ENCODE assay signal across 9 cellular contexts in the genomic region with DNA sequence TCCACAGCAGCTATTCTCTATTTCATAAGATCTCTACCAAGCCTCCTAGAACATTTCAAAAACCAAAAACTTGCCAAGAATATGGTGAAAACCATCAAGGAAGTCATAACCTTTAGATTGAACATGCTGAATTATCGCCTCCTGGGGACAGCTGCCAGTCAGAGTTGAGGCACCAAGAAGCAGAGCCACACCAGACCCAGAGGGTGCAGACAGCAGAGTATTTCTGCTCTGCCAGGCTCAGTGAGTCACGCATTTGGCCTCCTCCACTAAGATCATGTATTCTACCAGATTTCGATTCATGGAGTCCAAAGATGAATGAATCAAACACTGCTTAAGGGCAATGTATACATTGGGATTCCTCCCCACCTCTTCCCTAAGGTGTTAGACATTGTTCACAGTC. TPM values are rescaled to one million over a fixed set of nuclear protein-coding genes. Genes with fewer than 3 reads are reported as not detected.
DNase-seq lines count a peak whose midpoint lies in the region; ATAC-seq and TF ChIP-seq lines count a peak whose summit lies in the region.
"Had no signal": no experiment of that assay in that cellular context is flagged by ENCODE, and none has a peak within 500 bp of the region (broad histone marks: within the 10 kb centered on the region; RNA-seq: fewer than 3 reads in every experiment).

No MANE protein-coding gene starts in this region.

- peaks cover 35% of the 10 kb centered on the region for H3K27me3 ChIP-seq in GM23338 (ENCODE audit: insufficient read depth)
- H3K27me3 ChIP-seq in heart right ventricle, result peaks cover 0 to 12% (median 0%) of the 10 kb centered on the region in 7 donors
- H3K27me3 ChIP-seq in skeletal muscle satellite cell (ENCODE audit: control insufficient read depth, insufficient read depth, low read length), result no peaks in the 10 kb centered on the region

- H3K4me2 ChIP-seq in GM23338 (0 out of 2 replicates have a peak overlapping the region, but pooled peaks have one; percentile 8), skeletal muscle satellite cell (ENCODE audit: low read length) (peak overlapping the region; percentile 86)

- no peak overlapping the region for H3K9ac ChIP-seq in skeletal muscle satellite cell (ENCODE audit: low read depth, low read length)

- peaks cover 19% of the 10 kb centered on the region; the same call in 2 of the 3 replicates for H3K36me3 Mint-ChIP-seq in GM23338 (ENCODE audit: low read depth)

- H3K9me3 ChIP-seq in heart right ventricle (no peaks in the 10 kb centered on the region), skeletal muscle satellite cell (replicated peaks; ENCODE audit: low read length) (no peaks in the 10 kb centered on the region)

- intact Hi-C loops in heart right ventricle (cut with DNase I), result loop anchor here in 4 of 10 donors (5.0 to 10.0 kb wide), 3 partner anchors 58 to 263 kb away; no protein-coding TSS in a partner anchor

- H3K27ac ChIP-seq in GM23338 (ENCODE audit: low read depth) (no peak overlapping the region), VCaP (peak overlapping the region; percentile 90; the same call in 1 of the 2 replicates), heart right ventricle (peak overlapping the region in 8 of 10 donors; percentile 34 to 95 (median 92))

- DNase-seq in GM23338 (ENCODE audit: low spot score) (no peak), heart right ventricle (peak in 1 of 2 donors; percentile 43), GM10266 (ENCODE audit: extremely low spot score) (no peak), DMS153 (lab: John Stamatoyannopoulos, UW) (no peak)
- DNase-seq: NCI-H526 had no signal

- peaks cover 8% of the 10 kb centered on the region; the same call in 1 of the 2 replicates for H3F3A ChIP-seq in GM23338 (replicated peaks; ENCODE audit: low read depth)

- H3K4me3 ChIP-seq in GM23338 (0 out of 2 replicates have a peak overlapping the region, but pooled peaks have one; percentile 7), heart right ventricle (peak overlapping the region; percentile 4 to 80 (median 72)), skeletal muscle satellite cell (ENCODE audit: low read length) (peak overlapping the region; percentile 77)

- TF ChIP-seq CTCF in GM23338 (conservative IDR thresholded peaks at IDR 0.05; ENCODE audit: low read depth in 2 of 2), result no peak
- no peak for TF ChIP-seq CTCF in VCaP (conservative IDR thresholded peaks at IDR 0.05)
- no peak for TF ChIP-seq CTCF in heart right ventricle (IDR thresholded peaks at IDR 0.05)
- TF ChIP-seq CTCF in GM10266 (IDR thresholded peaks at IDR 0.05; ENCODE audit: control insufficient read depth, insufficient read depth, low read depth, missing control alignments), result no peak

- H3K9me2 ChIP-seq in GM23338 (ENCODE audit: insufficient read depth), result no peaks in the 10 kb centered on the region

- peaks cover 42% of the 10 kb centered on the region for H3K4me1 ChIP-seq in GM23338 (ENCODE audit: insufficient read depth)
- H3K4me1 ChIP-seq in heart right ventricle, result peaks cover 0 to 62% (median 32%) of the 10 kb centered on the region in 9 donors
- H3K4me1 ChIP-seq in skeletal muscle satellite cell (ENCODE audit: control insufficient read depth, insufficient read depth, low read length), result peaks cover 53% of the 10 kb centered on the region

- peaks cover 39% of the 10 kb centered on the region for H3K79me2 ChIP-seq in GM23338 (replicated peaks; ENCODE audit: insufficient read depth)

- H3K4me1 Mint-ChIP-seq in GM23338, result peaks cover 39% of the 10 kb centered on the region

- H3K36me3 ChIP-seq in GM23338 (ENCODE audit: insufficient read depth) (peaks cover 5% of the 10 kb centered on the region; the same call in 1 of the 2 replicates), heart right ventricle (peaks cover 0 to 28% (median 5%) of the 10 kb centered on the region in 9 donors), skeletal muscle satellite cell (ENCODE audit: insufficient read depth, low read length) (peaks cover 23% of the 10 kb centered on the region)

- 51 to 64% methylated on average over 3 of the region's 3 CpGs for WGBS in heart right ventricle, 2 donors

- H3K27ac Mint-ChIP-seq in GM23338, result no peak overlapping the region

- ATAC-seq in GM23338, result no peak
- peak in 4 of 8 donors; percentile 37 to 42 (median 40) for ATAC-seq in heart right ventricle
- ATAC-seq in HG02885 (IDR thresholded peaks at IDR 0.05; ENCODE audit: poor library complexity, unreplicated experiment), result no peak
- ATAC-seq in GM18909 (IDR thresholded peaks at IDR 0.05; ENCODE audit: poor library complexity, unreplicated experiment), result no peak

- H3K9me3 Mint-ChIP-seq in GM23338, result no peaks in the 10 kb centered on the region

- peak overlapping the region; percentile 83; the same call in 1 of the 3 replicates for H3K4me3 Mint-ChIP-seq in GM23338

- peaks cover 21% of the 10 kb centered on the region for H3K27me3 Mint-ChIP-seq in GM23338 (ENCODE audit: insufficient read depth, low read depth, poor library complexity)

- no peaks in the 10 kb centered on the region for H4K20me1 ChIP-seq in GM23338 (replicated peaks; ENCODE audit: insufficient read depth)

- no peak overlapping the region for H2AFZ ChIP-seq in GM23338

TF ChIP-seq in GM23338, 12 proteins besides CTCF, POLR2A, EP300 and RAD21:
- no peak for TF ChIP-seq EZH2phosphoT487 (IDR thresholded peaks at IDR 0.05; ENCODE audit: unreplicated experiment)
- no peak for TF ChIP-seq NANOG (IDR thresholded peaks at IDR 0.05; ENCODE audit: borderline replicate concordance)
- no peak for TF ChIP-seq POLR2AphosphoS5 (IDR thresholded peaks at IDR 0.05; ENCODE audit: low read depth)
- no peak for TF ChIP-seq ZNF331 (CRISPR knock-in tag; IDR thresholded peaks at IDR 0.05; ENCODE audit: low read depth)
- no peak for TF ChIP-seq ZNF114 (CRISPR knock-in tag; IDR thresholded peaks at IDR 0.05)
- TF ChIP-seq JUNB (IDR thresholded peaks at IDR 0.05; ENCODE audit: unreplicated experiment), result no peak
- no peak for TF ChIP-seq CREB1 (CRISPR knock-in tag; IDR thresholded peaks at IDR 0.05; ENCODE audit: low read depth)
- TF ChIP-seq EZH2 (IDR thresholded peaks at IDR 0.05; ENCODE audit: low read depth, unreplicated experiment), result no peak

RNA-seq across cellular contexts. Expression of gene F3, which starts 2.1 kb away (rescaled TPM):
- total RNA-seq in GM23338 (2014; rRNA removed; shearing (Covaris generic)), result 5.1 and 9.7 TPM in 2 replicates
- polyA plus RNA-seq in GM23338 (2016; fragmentation: Nextera tagmentation; extraction: Ambion mirVana), result 6.9 and 7.8 TPM in 2 replicates
- total RNA-seq in heart right ventricle, result 10 to 100 TPM; 20.4 to 99.0 (median 48.5) TPM
- 10 to 100 TPM; 20.6 to 30.9 TPM for polyA plus RNA-seq in heart right ventricle
- 15.7 and 40.0 TPM in 2 replicates for total RNA-seq in skeletal muscle satellite cell (2012; rRNA removed)

Comparison
In these comparisons a context has a peak if more than half of its experiments do, and no peak if none do; other contexts are left out.
1. H3K4me3 ChIP-seq: peak in every context shown above with its lines; median percentile 77 in skeletal muscle satellite cell; 72 in heart right ventricle; 7 in GM23338.